In the genomic region with DNA sequence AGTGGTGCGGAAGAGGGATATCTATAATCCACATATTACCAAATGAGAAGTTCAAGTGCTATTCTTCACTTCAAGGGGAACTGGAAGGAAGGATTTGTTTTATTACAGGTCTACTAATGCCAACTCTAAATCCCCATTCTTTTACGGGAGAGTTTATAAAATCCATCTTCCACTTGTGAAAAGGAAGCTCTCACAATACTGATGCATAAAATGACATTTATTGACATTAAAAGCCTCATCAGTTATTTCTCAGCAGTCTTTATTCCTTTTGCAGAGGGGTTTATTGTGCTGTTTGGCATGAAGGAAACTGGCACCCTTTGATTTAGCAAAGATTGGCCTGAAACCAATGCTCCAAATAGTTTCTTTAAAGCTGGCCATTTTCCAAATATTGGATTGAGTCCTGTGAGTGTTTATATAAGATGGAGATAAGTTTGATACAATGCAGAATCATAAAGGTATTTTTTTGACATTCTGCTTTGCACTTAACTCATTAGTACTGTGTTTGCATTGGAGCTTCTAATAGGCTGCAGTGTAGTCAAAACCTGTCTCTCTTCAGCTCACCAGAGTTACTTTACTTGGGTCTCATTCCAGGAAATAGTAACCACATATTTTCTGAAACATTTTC, we compare ENCODE assay signal across 24 cellular contexts. TPM values are rescaled to one million over a fixed set of nuclear protein-coding genes. Genes with fewer than 3 reads are reported as not detected.
"Had no signal": no experiment of that assay in that cellular context is flagged by ENCODE, and none has a peak within 500 bp of the region (broad histone marks: within the 10 kb centered on the region; RNA-seq: fewer than 3 reads in every experiment).

No MANE protein-coding gene starts in this region.

- FAIRE-seq: islet of Langerhans had no signal

- H3K27ac ChIP-seq: body of pancreas, colonic mucosa, epithelial cell of prostate, hepatocyte, neutrophil, parathyroid adenoma, sigmoid colon, spleen had no signal

- H3K4me3 ChIP-seq: body of pancreas, colonic mucosa, hepatocyte, sigmoid colon, spleen had no signal

- H3K36me3 ChIP-seq: colonic mucosa, neutrophil, sigmoid colon, spleen had no signal

- H3K9me3 ChIP-seq: body of pancreas, colonic mucosa, neutrophil, sigmoid colon, spleen had no signal

- H2AFZ ChIP-seq: hepatocyte, parathyroid adenoma had no signal

- H3K9ac ChIP-seq: parathyroid adenoma had no signal

- H3K4me2 ChIP-seq: hepatocyte had no signal

- H3K27me3 ChIP-seq: body of pancreas, colonic mucosa, hepatocyte, neutrophil, sigmoid colon, spleen had no signal

- H3K79me2 ChIP-seq: hepatocyte, parathyroid adenoma had no signal

- ATAC-seq: activated CD8-positive, alpha-beta T cell treated with anti-CD3 and anti-CD28 coated beads for 36 hours; body of pancreas; left cardiac atrium; naive thymus-derived CD8-positive, alpha-beta T cell had no signal

- H3K4me1 ChIP-seq: body of pancreas, colonic mucosa, parathyroid adenoma, sigmoid colon, spleen had no signal

- DNase-seq: activated CD4-positive, alpha-beta T cell treated with anti-CD3 and anti-CD28 coated beads, Interleukin-2, amount 10 ng/mL, durations not matched to agents 24 days and 14 days; activated CD8-positive, alpha-beta T cell treated with anti-CD3 and anti-CD28 coated beads for 36 hours; activated naive CD4-positive, alpha-beta T cell treated with Interleukin-2 at 50 U/mL for 16 hours; activated naive CD8-positive, alpha-beta T cell treated with anti-CD3 and anti-CD28 coated beads, Interleukin-2, amount 10 ng/mL, durations not matched to agents 7 days and 5 days; activated T-cell treated with anti-CD3 and anti-CD28 coated beads, Interleukin-2, amount 50 U/mL, for 1 hour; amygdala; body of pancreas; central memory CD4-positive, alpha-beta T cell; colonic mucosa; endodermal cell; foreskin fibroblast; left cardiac atrium; mesendoderm; naive thymus-derived CD8-positive, alpha-beta T cell; sigmoid colon; spleen; stimulated activated CD8-positive, alpha-beta memory T cell treated with anti-CD3 and anti-CD28 coated beads, Interleukin-4, amount 100 ng/mL, for 48 hours; stimulated activated naive CD4-positive, alpha-beta T cell had no signal

RNA-seq across cellular contexts. Expression of gene LRP1B, which starts 26.6 kb away (rescaled TPM):
- total RNA-seq: activated CD4-positive, alpha-beta T cell treated with anti-CD3 and anti-CD28 coated beads, Interleukin-2, amount 10 ng/mL, durations not matched to agents 24 days and 14 days; activated CD8-positive, alpha-beta T cell treated with anti-CD3 and anti-CD28 coated beads for 36 hours; activated naive CD8-positive, alpha-beta T cell treated with anti-CD3 and anti-CD28 coated beads, Interleukin-2, amount 10 ng/mL, durations not matched to agents 7 days and 5 days; activated T-helper 2 cell treated with anti-CD3 and anti-CD28 coated beads, Interferon-gamma antibody, Interleukin-2, Interleukin-4, amounts not matched to agents 10 μg/mL and 5 μg/mL and 100 μg/mL, durations not matched to agents 14 hours and 24 hours and 36 hours; naive thymus-derived CD8-positive, alpha-beta T cell had no signal
- polyA plus RNA-seq: naive thymus-derived CD8-positive, alpha-beta T cell had no signal
